ENCODE assay signal across 23 cellular contexts in the genomic region with DNA sequence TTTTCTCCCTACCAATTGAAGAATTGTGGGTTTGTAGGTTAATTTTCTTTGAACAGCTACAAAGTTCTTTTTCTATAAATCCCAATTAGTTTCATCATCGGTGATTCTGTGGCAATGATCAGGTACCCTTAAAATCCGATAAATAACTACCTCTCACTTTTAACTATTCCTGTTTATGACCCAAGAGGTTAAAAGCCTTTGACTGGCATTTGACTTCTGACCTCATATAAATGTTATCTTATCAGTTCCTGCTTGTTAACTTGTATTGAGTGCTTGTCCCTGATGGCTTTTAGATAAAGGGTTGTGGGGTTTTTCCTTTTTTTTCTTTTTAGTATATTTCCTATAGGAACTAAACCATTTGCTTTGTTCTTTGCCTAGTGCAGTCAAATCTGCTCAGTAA.
DNase-seq lines count a peak whose midpoint lies in the region; ATAC-seq, FAIRE-seq and TF ChIP-seq lines count a peak whose summit lies in the region.
"Had no signal": no experiment of that assay in that cellular context is flagged by ENCODE, and none has a peak within 500 bp of the region (broad histone marks: within the 10 kb centered on the region; RNA-seq: fewer than 3 reads in every experiment).

No MANE protein-coding gene starts in this region.

- WGBS in K562 (ENCODE audit: insufficient coverage, low coverage, missing lambda C conversion rate), result 3% methylated on average over 2 of the region's 2 CpGs
- 3% methylated on average over 2 of the region's 2 CpGs for WGBS in SK-N-SH (ENCODE audit: low lambda C conversion rate)

- TF ChIP-seq EP300 in K562 (IDR thresholded peaks at IDR 0.05; ENCODE audit: low read length) (no peak), SK-N-SH (IDR thresholded peaks at IDR 0.05; ENCODE audit: borderline replicate concordance in 1 of 2, low read depth in 1 of 2, low read length in 1 of 2) (no peak)

- POLR2A ChIA-PET in K562 (lab: Yijun Ruan, JAX) (no interaction called here), SK-N-SH (lab: Yijun Ruan, JAX) (no interaction called here)

- H3K4me2 ChIP-seq in K562 (ENCODE audit: insufficient read depth, low read length) (no peak overlapping the region), SK-N-SH (no peak overlapping the region)
- H3K4me2 ChIP-seq: BLaER1, KMS-11 had no signal

- no peak overlapping the region for H3K9ac ChIP-seq in K562 (ENCODE audit: insufficient read depth in 1 of 2, low read depth in 2 of 2, low read length in 2 of 2)
- no peak overlapping the region for H3K9ac ChIP-seq in SK-N-SH
- H3K9ac ChIP-seq: BLaER1, KMS-11 had no signal

- no peaks in the 10 kb centered on the region for H3F3A ChIP-seq in SK-N-SH (replicated peaks; ENCODE audit: insufficient read depth)

- H3K36me3 ChIP-seq in K562 (ENCODE audit: control insufficient read depth, insufficient read depth, low read length), result no peaks in the 10 kb centered on the region
- H3K36me3 ChIP-seq in SK-N-SH (replicated peaks in 1 of 2; ENCODE audit: control insufficient read depth in 1 of 2, insufficient read depth in 2 of 2, low read length in 1 of 2), result no peaks in the 10 kb centered on the region
- H3K36me3 ChIP-seq: BLaER1, SJCRH30 had no signal

- no peak for TF ChIP-seq RAD21 in K562 (CRISPR knock-in tag; conservative IDR thresholded peaks at IDR 0.05 in 1 of 2, IDR thresholded peaks at IDR 0.05 in 1 of 2)
- TF ChIP-seq RAD21 in SK-N-SH (IDR thresholded peaks at IDR 0.05; ENCODE audit: low read length), result no peak

- peak; percentile 24 for DNase-seq in LoVo (ENCODE audit: low spot score)
- no peak for DNase-seq in K562 (ENCODE audit: extremely low read depth in 1 of 4, low spot score in 3 of 4)
- peak; percentile 53 for DNase-seq in inferior parietal cortex (ENCODE audit: extremely low spot score)
- DNase-seq in superior temporal gyrus (ENCODE audit: extremely low spot score), result peak; percentile 76
- no peak for DNase-seq in GM12891 (ENCODE audit: insufficient read length, low spot score)
- no peak for DNase-seq in SK-N-SH
- DNase-seq: Calu3; CD8-positive, alpha-beta T cell; GOT3; MM.1S; NCI-H1092; NCI-H1436 treated with DMSO at 0.1 percent for 48 hours; NCI-H2029; NCI-H345; NCI-H526 treated with DMSO at 0.1 percent for 48 hours; SJCRH30 had no signal

- in situ Hi-C loops in K562 (cut with MboI), result no loop called here

- TF ChIP-seq CTCF in K562 (IDR thresholded peaks at IDR 0.05 in 2 of 3, conservative IDR thresholded peaks at IDR 0.05 in 1 of 3; ENCODE audit: insufficient read depth in 2 of 3, low read depth in 1 of 3, low read length in 3 of 3), result no peak
- TF ChIP-seq CTCF in SK-N-SH (IDR thresholded peaks at IDR 0.05), result no peak

- TF ChIP-seq POLR2A in K562 (conservative IDR thresholded peaks at IDR 0.05) (no peak), GM12891 (IDR thresholded peaks at IDR 0.05; ENCODE audit: low read depth, low read length) (no peak)

- H3K27ac ChIP-seq in K562 (ENCODE audit: extremely low read depth, low read depth, low read length), result no peak overlapping the region
- H3K27ac ChIP-seq in SK-N-SH (ENCODE audit: low read depth in 2 of 2, low read length in 1 of 2), result no peak overlapping the region
- H3K27ac ChIP-seq: BLaER1, KMS-11, SJCRH30 had no signal

- no peaks in the 10 kb centered on the region for H3K9me2 ChIP-seq in SK-N-SH

- H3K4me3 ChIP-seq in K562 (no peak overlapping the region), SK-N-SH (ENCODE audit: low read depth in 2 of 2, low read length in 1 of 2) (no peak overlapping the region)
- H3K4me3 ChIP-seq: BLaER1, GM12878, SJCRH30 had no signal

- H3K79me2 ChIP-seq in K562 (ENCODE audit: control insufficient read depth, insufficient read depth, low read length) (no peaks in the 10 kb centered on the region), SK-N-SH (ENCODE audit: insufficient read depth) (no peaks in the 10 kb centered on the region)

- BruUV-seq in K562 (replicated peaks; lab: Mats Ljungman, UMichigan), result no TSS peak

- H3K4me1 ChIP-seq in K562 (replicated peaks in 1 of 2; ENCODE audit: control insufficient read depth in 2 of 2, insufficient read depth in 2 of 2, low read length in 2 of 2) (no peaks in the 10 kb centered on the region; a peak in 2 of 5 replicates), SK-N-SH (ENCODE audit: control insufficient read depth in 1 of 2, insufficient read depth in 2 of 2, low read depth in 1 of 2, low read length in 1 of 2) (no peaks in the 10 kb centered on the region)
- H3K4me1 ChIP-seq: BLaER1, SJCRH30 had no signal

- ATAC-seq in K562 (no peak), HG02973 (IDR thresholded peaks at IDR 0.05; ENCODE audit: unreplicated experiment) (no peak)
- ATAC-seq: CD8-positive, alpha-beta T cell; GM12878; HCT116; Panc1 had no signal

- H3K9me1 ChIP-seq in K562 (ENCODE audit: control insufficient read depth, insufficient read depth, low read length), result no peaks in the 10 kb centered on the region

- H3K9me3 ChIP-seq in K562 (replicated peaks; ENCODE audit: control insufficient read depth, insufficient read depth, low read depth, low read length) (no peaks in the 10 kb centered on the region), SK-N-SH (no peaks in the 10 kb centered on the region)
- H3K9me3 ChIP-seq: BLaER1, SJCRH30 had no signal

- H2AFZ ChIP-seq in K562 (ENCODE audit: low read depth, low read length), result no peak overlapping the region
- no peak overlapping the region for H2AFZ ChIP-seq in SK-N-SH (ENCODE audit: low read depth)

- H3K27me3 ChIP-seq in K562 (ENCODE audit: control insufficient read depth in 2 of 2, insufficient read depth in 2 of 2, low read length in 2 of 2) (no peaks in the 10 kb centered on the region), SK-N-SH (ENCODE audit: insufficient read depth) (peaks cover 5% of the 10 kb centered on the region; the same call in 1 of the 2 replicates)
- H3K27me3 ChIP-seq: BLaER1, SJCRH30 had no signal

- H4K20me1 ChIP-seq in K562 (replicated peaks; ENCODE audit: control insufficient read depth, insufficient read depth, low read length), result no peaks in the 10 kb centered on the region
- no peaks in the 10 kb centered on the region for H4K20me1 ChIP-seq in SK-N-SH (ENCODE audit: insufficient read depth)
- H4K20me1 ChIP-seq: BLaER1 had no signal

- intact Hi-C loops in K562 (cut with micrococcal nuclease), result no loop called here

- peak; percentile 11 for FAIRE-seq in K562 (lab: Jason Lieb, UNC)
- no peak for FAIRE-seq in GM12891 (lab: Jason Lieb, UNC)
- FAIRE-seq: GM12878, GM19239 had no signal

- CTCF ChIA-PET in K562 (lab: Yijun Ruan, JAX; ENCODE audit: low intra/inter-chr PET ratio), result no interaction called here
- CTCF ChIA-PET in SK-N-SH (lab: Yijun Ruan, JAX), result no interaction called here

TF ChIP-seq in GM12891, 5 proteins besides CTCF, POLR2A, EP300 and RAD21:
- TF ChIP-seq PAX5 (IDR thresholded peaks at IDR 0.05; ENCODE audit: insufficient read depth, low read length, severe bottlenecking), result no peak

TF ChIP-seq in SK-N-SH, 30 proteins besides CTCF, POLR2A, EP300 and RAD21:
- TF ChIP-seq TCF12 (IDR thresholded peaks at IDR 0.05), result no peak
- TF ChIP-seq SIN3A (IDR thresholded peaks at IDR 0.05; ENCODE audit: borderline replicate concordance, low read depth, low read length), result no peak
- TF ChIP-seq, protein P1, sequence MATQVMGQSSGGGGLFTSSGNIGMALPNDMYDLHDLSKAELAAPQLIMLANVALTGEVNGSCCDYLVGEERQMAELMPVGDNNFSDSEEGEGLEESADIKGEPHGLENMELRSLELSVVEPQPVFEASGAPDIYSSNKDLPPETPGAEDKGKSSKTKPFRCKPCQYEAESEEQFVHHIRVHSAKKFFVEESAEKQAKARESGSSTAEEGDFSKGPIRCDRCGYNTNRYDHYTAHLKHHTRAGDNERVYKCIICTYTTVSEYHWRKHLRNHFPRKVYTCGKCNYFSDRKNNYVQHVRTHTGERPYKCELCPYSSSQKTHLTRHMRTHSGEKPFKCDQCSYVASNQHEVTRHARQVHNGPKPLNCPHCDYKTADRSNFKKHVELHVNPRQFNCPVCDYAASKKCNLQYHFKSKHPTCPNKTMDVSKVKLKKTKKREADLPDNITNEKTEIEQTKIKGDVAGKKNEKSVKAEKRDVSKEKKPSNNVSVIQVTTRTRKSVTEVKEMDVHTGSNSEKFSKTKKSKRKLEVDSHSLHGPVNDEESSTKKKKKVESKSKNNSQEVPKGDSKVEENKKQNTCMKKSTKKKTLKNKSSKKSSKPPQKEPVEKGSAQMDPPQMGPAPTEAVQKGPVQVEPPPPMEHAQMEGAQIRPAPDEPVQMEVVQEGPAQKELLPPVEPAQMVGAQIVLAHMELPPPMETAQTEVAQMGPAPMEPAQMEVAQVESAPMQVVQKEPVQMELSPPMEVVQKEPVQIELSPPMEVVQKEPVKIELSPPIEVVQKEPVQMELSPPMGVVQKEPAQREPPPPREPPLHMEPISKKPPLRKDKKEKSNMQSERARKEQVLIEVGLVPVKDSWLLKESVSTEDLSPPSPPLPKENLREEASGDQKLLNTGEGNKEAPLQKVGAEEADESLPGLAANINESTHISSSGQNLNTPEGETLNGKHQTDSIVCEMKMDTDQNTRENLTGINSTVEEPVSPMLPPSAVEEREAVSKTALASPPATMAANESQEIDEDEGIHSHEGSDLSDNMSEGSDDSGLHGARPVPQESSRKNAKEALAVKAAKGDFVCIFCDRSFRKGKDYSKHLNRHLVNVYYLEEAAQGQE (IDR thresholded peaks at IDR 0.05; ENCODE audit: low read depth, low read length), result no peak
- TF ChIP-seq MEF2A (IDR thresholded peaks at IDR 0.05; ENCODE audit: borderline replicate concordance, low read depth), result no peak
- no peak for TF ChIP-seq NRF1 (IDR thresholded peaks at IDR 0.05; ENCODE audit: low read depth, low read length)
- no peak for TF ChIP-seq TEAD4 (IDR thresholded peaks at IDR 0.05; ENCODE audit: borderline replicate concordance, insufficient read depth)

Comparison
In these comparisons a context has a peak if more than half of its experiments do, and no peak if none do; other contexts are left out.
1. DNase-seq: peak in LoVo (single experiment), inferior parietal cortex (single experiment) and superior temporal gyrus (single experiment); none in K562 (0 of 4), GM12891 (single experiment) and SK-N-SH (single experiment).